1 cellular context compared by ENCODE assay signal in the genomic region with DNA sequence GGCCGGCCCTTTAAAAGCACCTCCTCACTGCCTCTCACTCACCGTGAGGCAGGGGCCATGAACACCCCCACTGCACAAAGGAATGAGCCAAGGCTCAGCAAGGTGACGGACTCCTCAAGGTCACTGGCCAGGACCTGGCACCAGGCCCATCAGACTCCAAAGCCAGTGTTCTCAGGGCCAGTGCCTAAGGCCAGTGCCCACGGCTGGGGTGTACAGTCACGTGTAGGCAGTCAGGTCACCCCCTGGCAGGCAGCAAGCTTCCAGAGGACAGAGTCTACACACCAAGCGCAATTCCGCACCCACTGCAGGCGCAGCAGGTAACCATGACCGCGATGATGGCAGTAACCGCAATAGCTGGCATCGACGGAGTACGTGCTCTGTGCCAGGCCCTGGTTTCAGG.
TF ChIP-seq lines count a peak whose summit lies in the region.

No MANE protein-coding gene starts in this region.

TF ChIP-seq in H1, 55 proteins besides CTCF, POLR2A, EP300 and RAD21 (continued from another document):
- no peak for TF ChIP-seq CBX5 (IDR thresholded peaks at IDR 0.05; ENCODE audit: low read depth, low read length)
- TF ChIP-seq CREB1 (IDR thresholded peaks at IDR 0.05): no peak
- no peak for TF ChIP-seq CTBP2 (IDR thresholded peaks at IDR 0.05; ENCODE audit: borderline replicate concordance, insufficient read depth, insufficient read length, low read length)
- TF ChIP-seq, protein P1, sequence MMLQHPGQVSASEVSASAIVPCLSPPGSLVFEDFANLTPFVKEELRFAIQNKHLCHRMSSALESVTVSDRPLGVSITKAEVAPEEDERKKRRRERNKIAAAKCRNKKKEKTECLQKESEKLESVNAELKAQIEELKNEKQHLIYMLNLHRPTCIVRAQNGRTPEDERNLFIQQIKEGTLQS (IDR thresholded peaks at IDR 0.05; ENCODE audit: insufficient read depth, low read depth, low read length): no peak
